In genomic region chr6:149140137-149140909, GRCh38 we compare ENCODE assay signal across 1 cellular context.
A peak's percentile ranks its signal among the peaks of the same experiment; 100 is the strongest.
TF ChIP-seq lines count a peak whose summit lies in the region.

No MANE protein-coding gene starts in this region.

TF ChIP-seq in K562, 482 proteins besides CTCF, POLR2A, EP300 and RAD21 (continued from another document and continues in another):
- TF ChIP-seq CREB3 (tag; conservative IDR thresholded peaks at IDR 0.05; ENCODE audit: low read depth) = no peak; the same call in 1 of the 2 replicates
- TF ChIP-seq NCOA1 (IDR thresholded peaks at IDR 0.05; ENCODE audit: low read depth) = no peak; the same call in 1 of the 2 replicates
- no peak for TF ChIP-seq TCF7 (IDR thresholded peaks at IDR 0.05; ENCODE audit: borderline replicate concordance)
- TF ChIP-seq UBTF (IDR thresholded peaks at IDR 0.05; ENCODE audit: borderline replicate concordance in 1 of 2, low read depth in 2 of 2, low read length in 2 of 2) = 0 out of 4 replicates have a peak, but pooled peaks of 1 of the 2 experiments have one; percentile 65
- no peak for TF ChIP-seq GTF3C2 (IDR thresholded peaks at IDR 0.05; ENCODE audit: borderline replicate concordance, extremely low read depth, insufficient read length)
- no peak for TF ChIP-seq PRDM10 (IDR thresholded peaks at IDR 0.05; ENCODE audit: partially characterized antibody)
- no peak for TF ChIP-seq RNF219 (CRISPR knock-in tag; IDR thresholded peaks at IDR 0.05)
- no peak for TF ChIP-seq DLX4 (CRISPR knock-in tag; IDR thresholded peaks at IDR 0.05)
- TF ChIP-seq TCF7L2 (IDR thresholded peaks at IDR 0.05; ENCODE audit: low read depth, low read length) = no peak; the same call in 1 of the 2 replicates
- no peak for TF ChIP-seq SLC30A9 (CRISPR knock-in tag; IDR thresholded peaks at IDR 0.05)
- no peak for TF ChIP-seq ZNF512 (tag; IDR thresholded peaks at IDR 0.05)
- TF ChIP-seq CC2D1A (IDR thresholded peaks at IDR 0.05) = peak; percentile 92
- no peak for TF ChIP-seq NR2C2 (CRISPR knock-in tag; IDR thresholded peaks at IDR 0.05)
- TF ChIP-seq NR2C2 (tag; IDR thresholded peaks at IDR 0.05) = peak; percentile 70
- no peak for TF ChIP-seq ZZZ3 (IDR thresholded peaks at IDR 0.05)
- TF ChIP-seq ARID3B (CRISPR knock-in tag; IDR thresholded peaks at IDR 0.05; ENCODE audit: borderline replicate concordance) = no peak
- no peak for TF ChIP-seq ZNF518B (CRISPR knock-in tag; IDR thresholded peaks at IDR 0.05)
- 0 out of 4 replicates have a peak, but pooled peaks of 1 of the 2 experiments have one; percentile 14 for TF ChIP-seq NRF1 (conservative IDR thresholded peaks at IDR 0.05 in 1 of 2, IDR thresholded peaks at IDR 0.05 in 1 of 2)
- TF ChIP-seq CREB5 (CRISPR knock-in tag; IDR thresholded peaks at IDR 0.05) = no peak
- TF ChIP-seq NONO (IDR thresholded peaks at IDR 0.05; ENCODE audit: low read depth in 2 of 2, low read length in 1 of 2) = no peak
- peak; percentile 87 to 89; a peak in 3 of 4 replicates for TF ChIP-seq FOXA3 (CRISPR knock-in tag; conservative IDR thresholded peaks at IDR 0.05 in 1 of 2, IDR thresholded peaks at IDR 0.05 in 1 of 2)
- TF ChIP-seq ZHX1 (conservative IDR thresholded peaks at IDR 0.05; ENCODE audit: low read length) = no peak
- TF ChIP-seq PRMT5 (CRISPR knock-in tag; IDR thresholded peaks at IDR 0.05) = no peak
